15 cellular contexts compared by ENCODE assay signal in the genomic region with DNA sequence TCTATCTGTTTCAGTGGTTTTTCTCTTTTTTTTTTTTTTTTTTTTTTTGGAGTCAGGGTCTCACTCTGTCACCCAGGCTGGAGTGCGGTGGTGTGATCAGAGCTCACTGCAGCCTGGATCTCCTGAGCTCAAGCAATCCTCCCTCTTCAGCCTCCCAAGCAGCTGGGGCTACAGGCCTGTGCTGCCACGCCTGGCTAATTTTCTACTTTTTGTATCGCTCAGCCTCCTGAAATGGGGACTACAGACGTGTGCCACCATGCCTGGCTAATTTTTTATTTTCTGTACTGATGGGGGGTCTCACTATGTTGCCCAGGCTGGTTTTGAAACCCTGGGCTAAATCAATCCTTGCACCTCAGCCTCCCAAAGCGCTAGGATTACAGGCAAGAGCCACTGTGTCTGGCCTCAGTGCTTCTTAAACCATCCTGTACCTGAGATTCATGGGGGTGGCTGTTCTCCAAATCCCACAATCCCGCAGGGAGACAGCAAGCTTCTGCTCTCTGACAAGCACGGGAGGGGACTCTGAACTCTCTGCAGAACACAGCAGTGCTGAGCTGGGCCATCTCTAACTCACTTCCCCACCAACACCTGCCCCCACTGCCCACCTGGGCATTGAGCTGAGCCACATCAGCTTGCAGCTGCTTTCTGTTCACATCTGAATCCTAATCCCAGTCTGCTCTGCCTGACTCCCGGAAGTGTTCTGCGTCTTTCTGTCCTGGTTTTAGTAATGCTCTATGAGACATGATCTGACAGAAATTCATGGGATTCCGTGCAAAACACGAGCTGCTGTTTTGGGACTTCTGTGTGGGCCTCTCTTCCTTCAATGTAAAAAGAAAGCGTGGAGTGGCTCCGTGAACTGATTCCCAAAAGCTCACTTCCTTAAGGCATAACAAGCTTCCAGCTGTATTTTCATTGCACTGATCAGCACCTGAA.
"Had no signal": no experiment of that assay in that cellular context is flagged by ENCODE, and none has a peak within 500 bp of the region (broad histone marks: within the 10 kb centered on the region; RNA-seq: fewer than 3 reads in every experiment).

No MANE protein-coding gene starts in this region.

- H3K4me3 ChIP-seq: breast epithelium, neural progenitor cell, tibial nerve, vagina had no signal

- H3K4me1 ChIP-seq: breast epithelium had no signal

- H2AFZ ChIP-seq: neural progenitor cell had no signal

- H3K4me1 Mint-ChIP-seq: activated CD4-positive, alpha-beta memory T cell treated with anti-CD3 and anti-CD28 coated beads, Interleukin-2, amount 10 ng/mL, durations not matched to agents 7 days and 5 days; stimulated activated effector memory CD8-positive, alpha-beta T cell treated with anti-CD3 and anti-CD28 coated beads, Interleukin-12 subunit alpha, Interleukin-12 subunit beta, amount 100 ng/mL, for 72 hours had no signal

- H3K27ac ChIP-seq: breast epithelium, neural progenitor cell, vagina had no signal

- H3K27me3 Mint-ChIP-seq: activated CD4-positive, alpha-beta memory T cell treated with anti-CD3 and anti-CD28 coated beads, Interleukin-2, amount 10 ng/mL, durations not matched to agents 7 days and 5 days had no signal

- H3K27ac Mint-ChIP-seq: activated CD4-positive, alpha-beta memory T cell treated with anti-CD3 and anti-CD28 coated beads, Interleukin-2, amount 10 ng/mL, durations not matched to agents 7 days and 5 days; activated T-helper 1 cell treated with anti-CD3 and anti-CD28 coated beads, Interleukin-12 subunit alpha, Interleukin-12 subunit beta, Interleukin-2, Interleukin-4 antibody, amounts not matched to agents 30 ng/mL and 10 ng/mL and 1 ng/mL, durations not matched to agents 14 hours and 24 hours and 36 hours; neural progenitor cell; T-helper 2 cell treated with Interferon-gamma antibody and Interleukin-4, amounts not matched to agents 5 μg/mL and 100 μg/mL, for 36 hours had no signal

- H3K36me3 ChIP-seq: breast epithelium, neural progenitor cell, vagina had no signal

- H3K27me3 ChIP-seq: breast epithelium, dorsolateral prefrontal cortex, neural progenitor cell, tibial nerve, vagina had no signal

- H3K36me3 Mint-ChIP-seq: stimulated activated effector memory CD8-positive, alpha-beta T cell treated with anti-CD3 and anti-CD28 coated beads, Interleukin-12 subunit alpha, Interleukin-12 subunit beta, amount 100 ng/mL, for 72 hours had no signal

- DNase-seq: activated CD4-positive, alpha-beta memory T cell treated with anti-CD3 and anti-CD28 coated beads, Interleukin-2, amount 10 ng/mL, durations not matched to agents 7 days and 5 days; activated CD4-positive, alpha-beta T cell treated with anti-CD3 and anti-CD28 coated beads for 1 hour; activated CD8-positive, alpha-beta memory T cell treated with anti-CD3 and anti-CD28 coated beads, Interleukin-2, amount 50 U/mL, for 4 hours; activated naive CD4-positive, alpha-beta T cell; aorta; glutamatergic neuron had no signal

- H3K9ac ChIP-seq: neural progenitor cell had no signal

- ATAC-seq: stimulated activated effector memory CD8-positive, alpha-beta T cell treated with anti-CD3 and anti-CD28 coated beads, Interleukin-12 subunit alpha, Interleukin-12 subunit beta, amount 100 ng/mL, for 72 hours had no signal

- H3K4me2 ChIP-seq: neural progenitor cell had no signal

- H3K9me3 ChIP-seq: vagina had no signal

- FAIRE-seq: small intestine had no signal

- H3K4me3 Mint-ChIP-seq: activated CD4-positive, alpha-beta memory T cell treated with anti-CD3 and anti-CD28 coated beads, Interleukin-2, amount 10 ng/mL, durations not matched to agents 7 days and 5 days; activated T-helper 1 cell treated with anti-CD3 and anti-CD28 coated beads, Interleukin-12 subunit alpha, Interleukin-12 subunit beta, Interleukin-2, Interleukin-4 antibody, amounts not matched to agents 30 ng/mL and 10 ng/mL and 1 ng/mL, durations not matched to agents 14 hours and 24 hours and 36 hours; neural progenitor cell; stimulated activated effector memory CD8-positive, alpha-beta T cell treated with anti-CD3 and anti-CD28 coated beads, Interleukin-12 subunit alpha, Interleukin-12 subunit beta, amount 100 ng/mL, for 72 hours; T-helper 2 cell treated with Interferon-gamma antibody and Interleukin-4, amounts not matched to agents 5 μg/mL and 100 μg/mL, for 36 hours had no signal
